In genomic region chr10:119539359-119539651, GRCh38 we compare ENCODE assay signal across 12 cellular contexts. TPM values are rescaled to one million over a fixed set of nuclear protein-coding genes. Genes with fewer than 3 reads are reported as not detected.
DNase-seq lines count a peak whose midpoint lies in the region; ATAC-seq and TF ChIP-seq lines count a peak whose summit lies in the region.
"Had no signal": no experiment of that assay in that cellular context is flagged by ENCODE, and none has a peak within 500 bp of the region (broad histone marks: within the 10 kb centered on the region; RNA-seq: fewer than 3 reads in every experiment).

No MANE protein-coding gene starts in this region.

- H3K36me3 ChIP-seq in esophagus squamous epithelium (peaks cover 0 to 4% (median 0%) of the 10 kb centered on the region in 3 donors), thymus (ENCODE audit: control insufficient read depth, insufficient read depth) (peaks cover 10% of the 10 kb centered on the region)

- H3K4me3 Mint-ChIP-seq in activated CD8-positive, alpha-beta T cell treated with anti-CD3 and anti-CD28 coated beads, Interleukin-2, amount 10 ng/mL, durations not matched to agents 7 days and 5 days: peak overlapping the region; percentile 89
- H3K4me3 Mint-ChIP-seq: GM23338 had no signal

- WGBS in esophagus squamous epithelium, 2 donors: 15 to 60% methylated on average over 1 to 4 of the region's 6 CpGs
- WGBS in thymus: 80% methylated on average over 6 of the region's 6 CpGs

- peak overlapping the region in 3 of 4 donors; percentile 27 to 42 (median 30) for H3K27ac ChIP-seq in esophagus squamous epithelium
- no peak overlapping the region for H3K27ac ChIP-seq in thymus (ENCODE audit: low read depth)

- H3K4me1 ChIP-seq in esophagus squamous epithelium (peaks cover 24 to 64% (median 32%) of the 10 kb centered on the region in 3 donors), thymus (ENCODE audit: control insufficient read depth, insufficient read depth, low read length) (peaks cover 44% of the 10 kb centered on the region)

- no peaks in the 10 kb centered on the region for H3K9me3 ChIP-seq in esophagus squamous epithelium
- no peaks in the 10 kb centered on the region for H3K9me3 ChIP-seq in thymus (ENCODE audit: control insufficient read depth)

- H3K36me3 Mint-ChIP-seq in activated CD8-positive, alpha-beta T cell treated with anti-CD3 and anti-CD28 coated beads, Interleukin-2, amount 10 ng/mL, durations not matched to agents 7 days and 5 days (ENCODE audit: low read depth): peaks cover 48% of the 10 kb centered on the region

- H3K27me3 Mint-ChIP-seq in activated CD8-positive, alpha-beta T cell treated with anti-CD3 and anti-CD28 coated beads, Interleukin-2, amount 10 ng/mL, durations not matched to agents 7 days and 5 days (ENCODE audit: low read depth): no peaks in the 10 kb centered on the region

- CTCF ChIA-PET in activated CD8-positive, alpha-beta T cell treated with anti-CD3 and anti-CD28 coated beads, Interleukin-2, amount 10 ng/mL, durations not matched to agents 7 days and 5 days (lab: Charles Lee): interaction anchor here (1.0 to 4.6 kb wide), 9 partner anchors 10 to 91 kb away, joined by 3 to 43 read pairs (median 4); no protein-coding TSS in a partner anchor

- no peak for TF ChIP-seq CTCF in esophagus squamous epithelium (IDR thresholded peaks at IDR 0.05)

- H3K4me3 ChIP-seq in esophagus squamous epithelium (no peak overlapping the region), thymus (ENCODE audit: low read length) (peak overlapping the region; percentile 31)
- H3K4me3 ChIP-seq: GM23338, skin epidermis had no signal

- H3K9me3 Mint-ChIP-seq in activated CD8-positive, alpha-beta T cell treated with anti-CD3 and anti-CD28 coated beads, Interleukin-2, amount 10 ng/mL, durations not matched to agents 7 days and 5 days (ENCODE audit: insufficient read depth): no peaks in the 10 kb centered on the region
- H3K9me3 Mint-ChIP-seq: GM23338 had no signal

- peaks cover 67% of the 10 kb centered on the region for H3K4me1 Mint-ChIP-seq in activated CD8-positive, alpha-beta T cell treated with anti-CD3 and anti-CD28 coated beads, Interleukin-2, amount 10 ng/mL, durations not matched to agents 7 days and 5 days (ENCODE audit: low read depth)

- POLR2A ChIA-PET in activated CD8-positive, alpha-beta T cell treated with anti-CD3 and anti-CD28 coated beads, Interleukin-2, amount 10 ng/mL, durations not matched to agents 7 days and 5 days (lab: Charles Lee): interaction anchor here (1.2 kb wide), 1 partner anchor 333 kb away, joined by 4 read pairs; no protein-coding TSS in a partner anchor

- no peaks in the 10 kb centered on the region for H3K27me3 ChIP-seq in esophagus squamous epithelium
- H3K27me3 ChIP-seq in thymus (ENCODE audit: control insufficient read depth, insufficient read depth): no peaks in the 10 kb centered on the region

- ATAC-seq in activated CD8-positive, alpha-beta T cell treated with anti-CD3 and anti-CD28 coated beads, Interleukin-2, amount 10 ng/mL, durations not matched to agents 7 days and 5 days: no peak
- ATAC-seq: GM23338 had no signal

- DNase-seq in activated T-cell treated with anti-CD3 and anti-CD28 coated beads for 48 hours (ENCODE audit: low read depth) (peak; percentile 13), activated T-cell treated with anti-CD3 and anti-CD28 coated beads for 4 hours (no peak), esophagus squamous epithelium (lab: John Stamatoyannopoulos, UW) (no peak), NCI-H2107 (lab: John Stamatoyannopoulos, UW) (no peak), KG1 (lab: John Stamatoyannopoulos, UW) (no peak), NOMO-1 treated with DMSO at 0.1 percent for 48 hours (lab: John Stamatoyannopoulos, UW; ENCODE audit: unreplicated experiment) (no peak)
- peak; percentile 34 for DNase-seq in activated CD8-positive, alpha-beta T cell treated with anti-CD3 and anti-CD28 coated beads, Interleukin-2, amount 10 ng/mL, durations not matched to agents 7 days and 5 days
- DNase-seq: anterior cingulate cortex, NCI-H2029 treated with DMSO at 0.1 percent for 48 hours had no signal

- peak overlapping the region; percentile 94 for H3K27ac Mint-ChIP-seq in activated CD8-positive, alpha-beta T cell treated with anti-CD3 and anti-CD28 coated beads, Interleukin-2, amount 10 ng/mL, durations not matched to agents 7 days and 5 days
- H3K27ac Mint-ChIP-seq: GM23338 had no signal

- intact Hi-C loops in esophagus squamous epithelium (cut with DNase I): no loop called here

- no peak for TF ChIP-seq POLR2A in esophagus squamous epithelium (IDR thresholded peaks at IDR 0.05)

RNA-seq across cellular contexts. Expression of gene RGS10, which starts 3.2 kb away (rescaled TPM):
- total RNA-seq in activated CD8-positive, alpha-beta T cell treated with anti-CD3 and anti-CD28 coated beads, Interleukin-2, amount 10 ng/mL, durations not matched to agents 7 days and 5 days: 100 to 1,000 TPM; 166 TPM
- total RNA-seq in esophagus squamous epithelium: 10 to 100 TPM; 25.5 to 55.8 (median 43.9) TPM
- 304 TPM for polyA plus RNA-seq in thymus

RNA-seq across cellular contexts. Expression of gene TIAL1, which starts 57.5 kb away (rescaled TPM):
- 100 to 1,000 TPM; 173 to 177 TPM for total RNA-seq in activated CD8-positive, alpha-beta T cell treated with anti-CD3 and anti-CD28 coated beads, Interleukin-2, amount 10 ng/mL, durations not matched to agents 7 days and 5 days
- total RNA-seq in esophagus squamous epithelium: 10 to 100 TPM; 50.1 to 84.5 (median 65.2) TPM
- 128 TPM for polyA plus RNA-seq in thymus

Comparison
In these comparisons a context has a peak if more than half of its experiments do, and no peak if none do; other contexts are left out.
1. DNase-seq: peak in activated T-cell treated with anti-CD3 and anti-CD28 coated beads for 48 hours (single experiment) and activated CD8-positive, alpha-beta T cell treated with anti-CD3 and anti-CD28 coated beads, Interleukin-2, amount 10 ng/mL, durations not matched to agents 7 days and 5 days (single experiment); none in activated T-cell treated with anti-CD3 and anti-CD28 coated beads for 4 hours (single experiment), esophagus squamous epithelium (single experiment), NCI-H2107 (single experiment), KG1 (single experiment) and NOMO-1 treated with DMSO at 0.1 percent for 48 hours (single experiment).